Comparison of ENCODE assay signal across 1 cellular context in the genomic region with DNA sequence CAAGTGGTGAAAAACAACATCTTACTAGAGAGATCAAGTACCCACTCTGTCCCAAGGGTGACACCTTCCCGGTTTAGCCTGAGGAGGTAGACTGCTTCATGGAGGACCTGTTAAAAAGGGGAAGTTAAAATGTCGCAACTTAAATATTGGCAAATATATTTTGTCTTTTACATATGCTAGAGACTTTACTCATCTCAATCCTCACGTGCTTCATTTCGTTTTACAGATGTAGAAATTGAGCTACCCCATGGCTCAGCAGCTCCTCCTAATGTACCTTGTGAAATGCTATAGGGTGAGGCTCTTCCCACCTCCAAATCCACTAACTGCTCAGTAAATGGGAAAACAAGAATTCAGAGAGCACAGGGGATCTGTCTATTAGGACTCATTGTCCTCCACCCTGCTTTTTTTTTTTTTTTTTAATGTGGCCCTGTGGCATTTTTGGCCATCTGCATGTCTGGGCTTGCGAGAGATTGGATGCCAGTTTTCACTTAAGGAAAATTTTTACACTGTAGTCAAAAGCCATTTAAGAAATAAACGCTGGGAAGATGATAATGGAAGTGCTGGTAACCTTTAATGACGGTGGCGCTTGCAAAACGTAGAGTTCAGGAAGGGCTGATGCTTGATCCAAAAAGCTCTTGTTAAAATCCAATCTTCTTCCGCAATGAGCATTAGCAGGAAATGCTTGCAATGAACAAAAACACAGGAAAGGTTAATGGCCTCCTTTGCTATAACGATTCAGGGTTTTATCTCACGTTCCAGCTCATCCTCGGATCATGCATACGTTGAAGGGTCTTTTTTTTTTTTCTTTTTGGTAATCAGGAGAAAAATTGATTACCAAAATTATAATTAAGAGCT.
TF ChIP-seq lines count a peak whose summit lies in the region.

No MANE protein-coding gene starts in this region.

TF ChIP-seq in K562, 482 proteins besides CTCF, POLR2A, EP300 and RAD21:
- no peak for TF ChIP-seq SIX5 (IDR thresholded peaks at IDR 0.05; ENCODE audit: borderline replicate concordance in 1 of 2, insufficient read depth in 1 of 2, low read depth in 1 of 2, low read length in 2 of 2)
- TF ChIP-seq SMAD3 (CRISPR knock-in tag; conservative IDR thresholded peaks at IDR 0.05) = no peak
- no peak for TF ChIP-seq NR3C1 (CRISPR knock-in tag; IDR thresholded peaks at IDR 0.05)
- TF ChIP-seq ZNF324 (CRISPR knock-in tag; IDR thresholded peaks at IDR 0.05) = no peak
- TF ChIP-seq ZFP1 (CRISPR knock-in tag; IDR thresholded peaks at IDR 0.05) = no peak
- no peak for TF ChIP-seq NCOA2 (IDR thresholded peaks at IDR 0.05; ENCODE audit: partially characterized antibody in 2 of 2)
- no peak for TF ChIP-seq LARP7 (IDR thresholded peaks at IDR 0.05)
- peak; percentile 64 for TF ChIP-seq CBX8 (IDR thresholded peaks at IDR 0.05; ENCODE audit: borderline replicate concordance, extremely low read depth, low read depth, low read length, poor library complexity, severe bottlenecking)
- no peak for TF ChIP-seq CHCHD3 (CRISPR knock-in tag; IDR thresholded peaks at IDR 0.05)
- peak; percentile 82 for TF ChIP-seq CEBPB (tag; IDR thresholded peaks at IDR 0.05)
- TF ChIP-seq CEBPG (CRISPR knock-in tag; IDR thresholded peaks at IDR 0.05) = no peak
- TF ChIP-seq CEBPG (tag; conservative IDR thresholded peaks at IDR 0.05 in 1 of 2, IDR thresholded peaks at IDR 0.05 in 1 of 2) = peak in 1 of 2 experiments; percentile 66; a peak in 2 of 4 replicates
- TF ChIP-seq DACH1 (IDR thresholded peaks at IDR 0.05; ENCODE audit: partially characterized antibody) = no peak
